In genomic region chr20:47397652-47398301, GRCh38 we compare ENCODE assay signal across 19 cellular contexts. TPM values are rescaled to one million over a fixed set of nuclear protein-coding genes. Genes with fewer than 3 reads are reported as not detected.
DNase-seq lines count a peak whose midpoint lies in the region; ATAC-seq and TF ChIP-seq lines count a peak whose summit lies in the region.
"Had no signal": no experiment of that assay in that cellular context is flagged by ENCODE, and none has a peak within 500 bp of the region (broad histone marks: within the 10 kb centered on the region; RNA-seq: fewer than 3 reads in every experiment).

No MANE protein-coding gene starts in this region.

- peak overlapping the region; percentile 18; the same call in 1 of the 2 replicates for H3K27ac ChIP-seq in OCI-LY3 (ENCODE audit: low read length)
- no peak overlapping the region for H3K27ac ChIP-seq in neural progenitor cell
- H3K27ac ChIP-seq: vagina had no signal

- H3K79me2 ChIP-seq in OCI-LY3 (ENCODE audit: low read length) (no peaks in the 10 kb centered on the region), neural progenitor cell (ENCODE audit: low read depth) (no peaks in the 10 kb centered on the region)

- peak overlapping the region; percentile 2; the same call in 1 of the 2 replicates for H3K9ac ChIP-seq in OCI-LY3 (ENCODE audit: low read length)
- H3K9ac ChIP-seq in neural progenitor cell: no peak overlapping the region

- H3K4me1 ChIP-seq in OCI-LY3 (ENCODE audit: low read length) (peaks cover 17% of the 10 kb centered on the region), neural progenitor cell (no peaks in the 10 kb centered on the region)
- H3K4me1 ChIP-seq: vagina had no signal

- no peaks in the 10 kb centered on the region for H3F3A ChIP-seq in neural progenitor cell (ENCODE audit: low read depth)

- H4K20me1 ChIP-seq in OCI-LY3 (ENCODE audit: insufficient read depth, low read length) (no peaks in the 10 kb centered on the region), neural progenitor cell (ENCODE audit: low read depth) (no peaks in the 10 kb centered on the region)

- H3K4me3 Mint-ChIP-seq in activated CD4-positive, alpha-beta T cell treated with anti-CD3 and anti-CD28 coated beads, Interleukin-2, amount 10 ng/mL, durations not matched to agents 7 days and 5 days: no peak overlapping the region
- no peak overlapping the region for H3K4me3 Mint-ChIP-seq in neural progenitor cell
- H3K4me3 Mint-ChIP-seq: CD8-positive, alpha-beta memory T cell; HFFc6; stimulated activated naive CD8-positive, alpha-beta T cell treated with anti-CD3 and anti-CD28 coated beads, Interleukin-15, Interleukin-2, amounts not matched to agents 100 ng/mL and 50 ng/mL, for 24 hours had no signal

- H3K4me2 ChIP-seq in OCI-LY3 (ENCODE audit: low read length): peak overlapping the region; percentile 62
- no peak overlapping the region for H3K4me2 ChIP-seq in neural progenitor cell

- H3K4me1 Mint-ChIP-seq in activated CD4-positive, alpha-beta T cell treated with anti-CD3 and anti-CD28 coated beads, Interleukin-2, amount 10 ng/mL, durations not matched to agents 7 days and 5 days: peaks cover 15% of the 10 kb centered on the region
- no peaks in the 10 kb centered on the region for H3K4me1 Mint-ChIP-seq in neural progenitor cell

- H3K9me3 ChIP-seq in OCI-LY3 (ENCODE audit: insufficient read depth, low read length) (no peaks in the 10 kb centered on the region), neural progenitor cell (ENCODE audit: low read depth) (no peaks in the 10 kb centered on the region)
- H3K9me3 ChIP-seq: vagina had no signal

- peaks cover 5% of the 10 kb centered on the region for H3K9me3 Mint-ChIP-seq in activated CD4-positive, alpha-beta T cell treated with anti-CD3 and anti-CD28 coated beads, Interleukin-2, amount 10 ng/mL, durations not matched to agents 7 days and 5 days
- no peaks in the 10 kb centered on the region for H3K9me3 Mint-ChIP-seq in neural progenitor cell
- H3K9me3 Mint-ChIP-seq: CD8-positive, alpha-beta memory T cell had no signal

- H3K4me3 ChIP-seq in OCI-LY3 (ENCODE audit: low read length) (peak overlapping the region; percentile 38), neural progenitor cell (no peak overlapping the region)
- H3K4me3 ChIP-seq: vagina had no signal

- H3K27ac Mint-ChIP-seq in activated CD4-positive, alpha-beta T cell treated with anti-CD3 and anti-CD28 coated beads, Interleukin-2, amount 10 ng/mL, durations not matched to agents 7 days and 5 days: peak overlapping the region; percentile 39
- no peak overlapping the region for H3K27ac Mint-ChIP-seq in neural progenitor cell
- H3K27ac Mint-ChIP-seq: HFFc6; stimulated activated naive CD8-positive, alpha-beta T cell treated with anti-CD3 and anti-CD28 coated beads, Interleukin-15, Interleukin-2, amounts not matched to agents 100 ng/mL and 50 ng/mL, for 24 hours had no signal

- H3K27me3 ChIP-seq in OCI-LY3 (ENCODE audit: low read depth, low read length) (no peaks in the 10 kb centered on the region), neural progenitor cell (no peaks in the 10 kb centered on the region)
- H3K27me3 ChIP-seq: vagina had no signal

- peak overlapping the region; percentile 81 for H2AFZ ChIP-seq in OCI-LY3 (ENCODE audit: low read depth, low read length)
- H2AFZ ChIP-seq in neural progenitor cell (replicated peaks): peak overlapping the region; percentile 98

- H3K36me3 ChIP-seq in OCI-LY3 (replicated peaks; ENCODE audit: low read depth, low read length) (no peaks in the 10 kb centered on the region), neural progenitor cell (no peaks in the 10 kb centered on the region)
- H3K36me3 ChIP-seq: vagina had no signal

- H3K27me3 Mint-ChIP-seq in activated CD4-positive, alpha-beta T cell treated with anti-CD3 and anti-CD28 coated beads, Interleukin-2, amount 10 ng/mL, durations not matched to agents 7 days and 5 days: no peaks in the 10 kb centered on the region
- no peaks in the 10 kb centered on the region for H3K27me3 Mint-ChIP-seq in neural progenitor cell (ENCODE audit: insufficient read depth, low read depth)
- H3K27me3 Mint-ChIP-seq: CD8-positive, alpha-beta memory T cell; stimulated activated naive CD8-positive, alpha-beta T cell treated with anti-CD3 and anti-CD28 coated beads, Interleukin-15, Interleukin-2, amounts not matched to agents 100 ng/mL and 50 ng/mL, for 24 hours had no signal

- no peak for ATAC-seq in HG03280 (IDR thresholded peaks at IDR 0.05; ENCODE audit: unreplicated experiment)
- ATAC-seq in GM21825 (IDR thresholded peaks at IDR 0.05; ENCODE audit: unreplicated experiment): no peak

- POLR2A ChIA-PET in activated CD4-positive, alpha-beta T cell treated with anti-CD3 and anti-CD28 coated beads, Interleukin-2, amount 10 ng/mL, durations not matched to agents 7 days and 5 days (lab: Charles Lee): no interaction called here

- DNase-seq in activated CD4-positive, alpha-beta T cell treated with anti-CD3 and anti-CD28 coated beads, Interleukin-2, amount 10 ng/mL, durations not matched to agents 7 days and 5 days: no peak
- no peak for DNase-seq in activated CD4-positive, alpha-beta T cell treated with anti-CD3 and anti-CD28 coated beads, Interleukin-2, amount 50 U/mL, for 4 hours
- peak; percentile 26 to 92 (median 66) for DNase-seq in NCI-H1417 (lab: John Stamatoyannopoulos, UW)
- DNase-seq in neural progenitor cell (ENCODE audit: low spot score): no peak
- no peak for DNase-seq in OCI-M2 (lab: John Stamatoyannopoulos, UW; ENCODE audit: unreplicated experiment)
- DNase-seq: ACHN; CD8-positive, alpha-beta memory T cell; central memory CD4-positive, alpha-beta T cell; effector CD8-positive, alpha-beta T cell; HFFc6; hypothalamus; NCI-H146; SIG-M5; stimulated activated CD4-positive, alpha-beta T cell treated with anti-CD3 and anti-CD28 coated beads, Interleukin-12 subunit alpha, Interleukin-12 subunit beta, amount 100 ng/mL, for 4 hours had no signal

- H3K36me3 Mint-ChIP-seq in activated CD4-positive, alpha-beta T cell treated with anti-CD3 and anti-CD28 coated beads, Interleukin-2, amount 10 ng/mL, durations not matched to agents 7 days and 5 days (ENCODE audit: low read depth): no peaks in the 10 kb centered on the region
- H3K36me3 Mint-ChIP-seq in neural progenitor cell: no peaks in the 10 kb centered on the region
- H3K36me3 Mint-ChIP-seq: CD8-positive, alpha-beta memory T cell had no signal

- TF ChIP-seq CTCF in OCI-LY3 (IDR thresholded peaks at IDR 0.05; ENCODE audit: low read depth, low read length) (no peak), neural progenitor cell (IDR thresholded peaks at IDR 0.05) (no peak)

- CTCF ChIA-PET in activated CD4-positive, alpha-beta T cell treated with anti-CD3 and anti-CD28 coated beads, Interleukin-2, amount 10 ng/mL, durations not matched to agents 7 days and 5 days (lab: Charles Lee): interaction anchor here (0.6 to 4.1 kb wide), 5 partner anchors 14 to 1830 kb away, joined by 3 to 21 read pairs (median 3); no protein-coding TSS in a partner anchor

RNA-seq across cellular contexts. Expression of gene ZMYND8, which starts 41.3 kb away (rescaled TPM):
- 10 to 100 TPM; 44.6 to 55.6 TPM for total RNA-seq in activated CD4-positive, alpha-beta T cell treated with anti-CD3 and anti-CD28 coated beads, Interleukin-2, amount 10 ng/mL, durations not matched to agents 7 days and 5 days
- total RNA-seq in neural progenitor cell (ENCODE audit: low replicate concordance): 59.0 and 59.4 TPM in 2 replicates

Comparison
In these comparisons a context has a peak if more than half of its experiments do, and no peak if none do; other contexts are left out.
1. DNase-seq: peak in NCI-H1417 (3 of 3); none in activated CD4-positive, alpha-beta T cell treated with anti-CD3 and anti-CD28 coated beads, Interleukin-2, amount 10 ng/mL, durations not matched to agents 7 days and 5 days (single experiment), activated CD4-positive, alpha-beta T cell treated with anti-CD3 and anti-CD28 coated beads, Interleukin-2, amount 50 U/mL, for 4 hours (0 of 2), neural progenitor cell (single experiment) and OCI-M2 (single experiment).